1 cellular context compared by ENCODE assay signal in the genomic region with DNA sequence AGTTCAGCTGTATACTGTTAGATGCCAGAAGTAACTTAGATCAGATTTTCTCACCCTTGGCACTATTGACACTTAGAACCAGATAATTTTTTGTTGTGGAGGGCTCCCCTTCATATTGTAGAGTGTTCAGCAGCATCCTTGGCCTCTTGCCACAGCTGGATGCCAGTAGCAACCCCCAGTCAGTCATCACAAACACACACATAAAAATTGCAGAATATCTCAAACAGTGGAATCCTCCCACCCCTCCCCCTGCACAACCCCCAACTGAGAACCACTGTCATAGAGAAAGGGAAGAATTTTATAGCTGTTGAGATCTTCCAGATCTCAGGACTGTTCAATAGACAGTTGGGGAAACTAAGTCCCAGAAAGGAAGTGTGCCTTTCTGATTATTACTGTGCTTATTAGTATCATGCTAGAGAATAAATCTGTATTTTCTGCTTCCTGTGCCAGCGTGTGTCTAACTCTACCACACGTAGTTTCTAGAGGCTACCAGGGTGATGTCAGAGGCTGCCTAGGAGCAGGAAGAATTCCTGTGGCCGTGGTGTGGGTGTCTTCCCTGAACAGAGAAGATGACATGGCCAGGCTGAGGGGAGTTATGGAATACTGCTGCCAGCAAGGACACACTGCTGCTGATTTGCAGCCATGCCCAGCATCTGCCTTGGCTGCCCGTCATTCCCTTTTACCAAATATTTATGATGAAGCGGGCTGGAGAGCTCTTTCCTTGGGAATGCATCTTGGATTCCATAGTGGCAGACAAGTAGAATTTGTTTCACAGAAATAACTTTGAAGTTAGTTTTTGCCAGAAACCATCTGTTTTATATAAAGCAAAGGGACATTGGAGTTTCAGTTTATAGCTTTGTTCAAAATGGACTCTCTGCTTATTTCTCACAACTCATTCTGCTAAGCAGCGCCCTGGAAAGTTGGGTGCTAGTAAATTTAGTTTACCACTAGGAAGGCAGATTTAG.
TF ChIP-seq lines count a peak whose summit lies in the region.

No MANE protein-coding gene starts in this region.

TF ChIP-seq in WTC11, 78 proteins besides CTCF, POLR2A, EP300 and RAD21 (continued from another document):
- TF ChIP-seq ATF3 (CRISPR knock-in tag; conservative IDR thresholded peaks at IDR 0.05) (no peak), JUN (CRISPR knock-in tag; IDR thresholded peaks at IDR 0.05) (no peak), NFATC4 (CRISPR knock-in tag; IDR thresholded peaks at IDR 0.05) (no peak), USF2 (CRISPR knock-in tag; IDR thresholded peaks at IDR 0.05) (no peak), NR1H2 (CRISPR knock-in tag; IDR thresholded peaks at IDR 0.05) (no peak), STAT6 (CRISPR knock-in tag; conservative IDR thresholded peaks at IDR 0.05; ENCODE audit: low read depth) (no peak), FOXK1 (CRISPR knock-in tag; IDR thresholded peaks at IDR 0.05) (no peak)
